In genomic region chr1:24216730-24217129, GRCh38 we compare ENCODE assay signal across 14 cellular contexts. TPM values are rescaled to one million over a fixed set of nuclear protein-coding genes. Genes with fewer than 3 reads are reported as not detected.
DNase-seq lines count a peak whose midpoint lies in the region; ATAC-seq, FAIRE-seq and TF ChIP-seq lines count a peak whose summit lies in the region.
"Had no signal": no experiment of that assay in that cellular context is flagged by ENCODE, and none has a peak within 500 bp of the region (broad histone marks: within the 10 kb centered on the region; RNA-seq: fewer than 3 reads in every experiment).

No MANE protein-coding gene starts in this region.

- H3K27ac ChIP-seq in GM23338 (ENCODE audit: low read depth) (no peak overlapping the region), VCaP (peak overlapping the region; percentile 73), neural progenitor cell (no peak overlapping the region), caudate nucleus (ENCODE audit: low read depth, low read length) (no peak overlapping the region)
- H3K27ac ChIP-seq: 22Rv1; BLaER1 treated with 17β-estradiol and CSF1 and Interleukin-3, amounts not matched to agents 10 nM and 100 nM had no signal

- H3K4me3 Mint-ChIP-seq in GM23338 (no peak overlapping the region), neural progenitor cell (no peak overlapping the region)

- FAIRE-seq in H54 (lab: Jason Lieb, UNC): no peak
- FAIRE-seq: GM12878, GM18507 had no signal

- H3K4me2 ChIP-seq in GM23338: no peak overlapping the region
- peak overlapping the region; percentile 35 for H3K4me2 ChIP-seq in neural progenitor cell

- no peak overlapping the region for H3K9ac ChIP-seq in neural progenitor cell
- H3K9ac ChIP-seq: BLaER1 treated with 17β-estradiol and CSF1 and Interleukin-3, amounts not matched to agents 10 nM and 100 nM had no signal

- H3K4me1 Mint-ChIP-seq in GM23338: peaks cover 9% of the 10 kb centered on the region
- peaks cover 17% of the 10 kb centered on the region for H3K4me1 Mint-ChIP-seq in neural progenitor cell

- H3K4me1 ChIP-seq in GM23338 (ENCODE audit: insufficient read depth): no peaks in the 10 kb centered on the region
- peaks cover 10% of the 10 kb centered on the region for H3K4me1 ChIP-seq in neural progenitor cell

- H3K36me3 ChIP-seq in GM23338 (ENCODE audit: insufficient read depth): no peaks in the 10 kb centered on the region
- no peaks in the 10 kb centered on the region for H3K36me3 ChIP-seq in neural progenitor cell
- H3K36me3 ChIP-seq: BLaER1 treated with 17β-estradiol and CSF1 and Interleukin-3, amounts not matched to agents 10 nM and 100 nM had no signal

- H2AFZ ChIP-seq in GM23338 (peak overlapping the region; percentile 63; the same call in 1 of the 2 replicates), neural progenitor cell (replicated peaks) (peak overlapping the region; percentile 81)

- no peaks in the 10 kb centered on the region for H3K9me3 ChIP-seq in neural progenitor cell (ENCODE audit: low read depth)

- H3K27me3 Mint-ChIP-seq in GM23338 (ENCODE audit: insufficient read depth, low read depth, poor library complexity) (peaks cover 8% of the 10 kb centered on the region), neural progenitor cell (ENCODE audit: insufficient read depth, low read depth) (peaks cover 13% of the 10 kb centered on the region)

- no peak overlapping the region for H3K4me3 ChIP-seq in GM23338
- H3K4me3 ChIP-seq in neural progenitor cell: no peak overlapping the region
- H3K4me3 ChIP-seq: BLaER1 treated with 17β-estradiol and CSF1 and Interleukin-3, amounts not matched to agents 10 nM and 100 nM; GM12878 had no signal

- no peaks in the 10 kb centered on the region for H3K36me3 Mint-ChIP-seq in GM23338 (ENCODE audit: low read depth)
- H3K36me3 Mint-ChIP-seq in neural progenitor cell: no peaks in the 10 kb centered on the region

- no peak overlapping the region for H3K27ac Mint-ChIP-seq in GM23338
- no peak overlapping the region for H3K27ac Mint-ChIP-seq in neural progenitor cell

- TF ChIP-seq POLR2A in H54 (IDR thresholded peaks at IDR 0.05; ENCODE audit: low read depth, low read length): no peak

- peak; percentile 53 for DNase-seq in DMS53 (lab: John Stamatoyannopoulos, UW)
- no peak for DNase-seq in DMS53 treated with DMSO at 0.1 percent for 48 hours (lab: John Stamatoyannopoulos, UW; ENCODE audit: unreplicated experiment)
- DNase-seq in GM23338 (ENCODE audit: low spot score): no peak
- no peak for DNase-seq in neural progenitor cell (ENCODE audit: low spot score)
- no peak for DNase-seq in COLO829 (ENCODE audit: low spot score)
- DNase-seq in H54 (ENCODE audit: insufficient read length, low spot score): no peak
- DNase-seq in caudate nucleus (lab: John Stamatoyannopoulos, UW): no peak
- DNase-seq: DMS153 had no signal

- H4K20me1 ChIP-seq in GM23338 (replicated peaks; ENCODE audit: insufficient read depth) (no peaks in the 10 kb centered on the region), neural progenitor cell (ENCODE audit: low read depth) (no peaks in the 10 kb centered on the region)
- H4K20me1 ChIP-seq: BLaER1 treated with 17β-estradiol and CSF1 and Interleukin-3, amounts not matched to agents 10 nM and 100 nM had no signal

- no peak for TF ChIP-seq CTCF in GM23338 (conservative IDR thresholded peaks at IDR 0.05; ENCODE audit: low read depth in 2 of 2)
- TF ChIP-seq CTCF in VCaP (conservative IDR thresholded peaks at IDR 0.05): no peak
- no peak for TF ChIP-seq CTCF in neural progenitor cell (IDR thresholded peaks at IDR 0.05)

- H3K9me3 Mint-ChIP-seq in GM23338 (peaks cover 4% of the 10 kb centered on the region), neural progenitor cell (peaks cover under 1% of the 10 kb centered on the region)

- ATAC-seq in GM23338: no peak; the same call in 2 of the 3 replicates
- ATAC-seq: GM12878 had no signal

- no peaks in the 10 kb centered on the region for H3K9me2 ChIP-seq in GM23338 (ENCODE audit: insufficient read depth)

- no peaks in the 10 kb centered on the region for H3K27me3 ChIP-seq in GM23338 (ENCODE audit: insufficient read depth)
- H3K27me3 ChIP-seq in neural progenitor cell: no peaks in the 10 kb centered on the region

- H3F3A ChIP-seq in GM23338 (replicated peaks; ENCODE audit: low read depth) (no peaks in the 10 kb centered on the region), neural progenitor cell (ENCODE audit: low read depth) (peaks cover 3% of the 10 kb centered on the region)

- H3K79me2 ChIP-seq in GM23338 (replicated peaks; ENCODE audit: insufficient read depth) (no peaks in the 10 kb centered on the region), neural progenitor cell (ENCODE audit: low read depth) (no peaks in the 10 kb centered on the region)

TF ChIP-seq in GM23338, 12 proteins besides CTCF, POLR2A, EP300 and RAD21 (continues in another document):
- TF ChIP-seq EZH2phosphoT487 (IDR thresholded peaks at IDR 0.05; ENCODE audit: unreplicated experiment) (no peak), NANOG (IDR thresholded peaks at IDR 0.05; ENCODE audit: borderline replicate concordance) (no peak), JUNB (IDR thresholded peaks at IDR 0.05; ENCODE audit: unreplicated experiment) (no peak), ZNF114 (CRISPR knock-in tag; IDR thresholded peaks at IDR 0.05) (no peak), POLR2AphosphoS5 (IDR thresholded peaks at IDR 0.05; ENCODE audit: low read depth) (no peak), CREB1 (CRISPR knock-in tag; IDR thresholded peaks at IDR 0.05; ENCODE audit: low read depth) (no peak), ETS1 (IDR thresholded peaks at IDR 0.05) (no peak)
- TF ChIP-seq, protein P1, sequence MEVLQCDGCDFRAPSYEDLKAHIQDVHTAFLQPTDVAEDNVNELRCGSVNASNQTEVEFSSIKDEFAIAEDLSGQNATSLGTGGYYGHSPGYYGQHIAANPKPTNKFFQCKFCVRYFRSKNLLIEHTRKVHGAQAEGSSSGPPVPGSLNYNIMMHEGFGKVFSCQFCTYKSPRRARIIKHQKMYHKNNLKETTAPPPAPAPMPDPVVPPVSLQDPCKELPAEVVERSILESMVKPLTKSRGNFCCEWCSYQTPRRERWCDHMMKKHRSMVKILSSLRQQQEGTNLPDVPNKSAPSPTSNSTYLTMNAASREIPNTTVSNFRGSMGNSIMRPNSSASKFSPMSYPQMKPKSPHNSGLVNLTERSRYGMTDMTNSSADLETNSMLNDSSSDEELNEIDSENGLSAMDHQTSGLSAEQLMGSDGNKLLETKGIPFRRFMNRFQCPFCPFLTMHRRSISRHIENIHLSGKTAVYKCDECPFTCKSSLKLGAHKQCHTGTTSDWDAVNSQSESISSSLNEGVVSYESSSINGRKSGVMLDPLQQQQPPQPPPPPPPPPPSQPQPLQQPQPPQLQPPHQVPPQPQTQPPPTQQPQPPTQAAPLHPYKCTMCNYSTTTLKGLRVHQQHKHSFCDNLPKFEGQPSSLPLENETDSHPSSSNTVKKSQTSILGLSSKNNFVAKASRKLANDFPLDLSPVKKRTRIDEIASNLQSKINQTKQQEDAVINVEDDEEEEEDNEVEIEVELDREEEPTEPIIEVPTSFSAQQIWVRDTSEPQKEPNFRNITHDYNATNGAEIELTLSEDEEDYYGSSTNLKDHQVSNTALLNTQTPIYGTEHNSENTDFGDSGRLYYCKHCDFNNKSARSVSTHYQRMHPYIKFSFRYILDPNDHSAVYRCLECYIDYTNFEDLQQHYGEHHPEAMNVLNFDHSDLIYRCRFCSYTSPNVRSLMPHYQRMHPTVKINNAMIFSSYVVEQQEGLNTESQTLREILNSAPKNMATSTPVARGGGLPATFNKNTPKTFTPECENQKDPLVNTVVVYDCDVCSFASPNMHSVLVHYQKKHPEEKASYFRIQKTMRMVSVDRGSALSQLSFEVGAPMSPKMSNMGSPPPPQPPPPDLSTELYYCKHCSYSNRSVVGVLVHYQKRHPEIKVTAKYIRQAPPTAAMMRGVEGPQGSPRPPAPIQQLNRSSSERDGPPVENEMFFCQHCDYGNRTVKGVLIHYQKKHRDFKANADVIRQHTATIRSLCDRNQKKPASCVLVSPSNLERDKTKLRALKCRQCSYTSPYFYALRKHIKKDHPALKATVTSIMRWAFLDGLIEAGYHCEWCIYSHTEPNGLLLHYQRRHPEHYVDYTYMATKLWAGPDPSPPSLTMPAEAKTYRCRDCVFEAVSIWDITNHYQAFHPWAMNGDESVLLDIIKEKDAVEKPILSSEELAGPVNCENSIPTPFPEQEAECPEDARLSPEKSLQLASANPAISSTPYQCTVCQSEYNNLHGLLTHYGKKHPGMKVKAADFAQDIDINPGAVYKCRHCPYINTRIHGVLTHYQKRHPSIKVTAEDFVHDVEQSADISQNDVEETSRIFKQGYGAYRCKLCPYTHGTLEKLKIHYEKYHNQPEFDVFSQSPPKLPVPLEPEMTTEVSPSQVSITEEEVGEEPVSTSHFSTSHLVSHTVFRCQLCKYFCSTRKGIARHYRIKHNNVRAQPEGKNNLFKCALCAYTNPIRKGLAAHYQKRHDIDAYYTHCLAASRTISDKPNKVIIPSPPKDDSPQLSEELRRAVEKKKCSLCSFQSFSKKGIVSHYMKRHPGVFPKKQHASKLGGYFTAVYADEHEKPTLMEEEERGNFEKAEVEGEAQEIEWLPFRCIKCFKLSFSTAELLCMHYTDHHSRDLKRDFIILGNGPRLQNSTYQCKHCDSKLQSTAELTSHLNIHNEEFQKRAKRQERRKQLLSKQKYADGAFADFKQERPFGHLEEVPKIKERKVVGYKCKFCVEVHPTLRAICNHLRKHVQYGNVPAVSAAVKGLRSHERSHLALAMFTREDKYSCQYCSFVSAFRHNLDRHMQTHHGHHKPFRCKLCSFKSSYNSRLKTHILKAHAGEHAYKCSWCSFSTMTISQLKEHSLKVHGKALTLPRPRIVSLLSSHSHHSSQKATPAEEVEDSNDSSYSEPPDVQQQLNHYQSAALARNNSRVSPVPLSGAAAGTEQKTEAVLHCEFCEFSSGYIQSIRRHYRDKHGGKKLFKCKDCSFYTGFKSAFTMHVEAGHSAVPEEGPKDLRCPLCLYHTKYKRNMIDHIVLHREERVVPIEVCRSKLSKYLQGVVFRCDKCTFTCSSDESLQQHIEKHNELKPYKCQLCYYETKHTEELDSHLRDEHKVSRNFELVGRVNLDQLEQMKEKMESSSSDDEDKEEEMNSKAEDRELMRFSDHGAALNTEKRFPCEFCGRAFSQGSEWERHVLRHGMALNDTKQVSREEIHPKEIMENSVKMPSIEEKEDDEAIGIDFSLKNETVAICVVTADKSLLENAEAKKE (CRISPR knock-in tag; IDR thresholded peaks at IDR 0.05): no peak

RNA-seq across cellular contexts. Expression of gene IFNLR1, which starts 29.6 kb away (rescaled TPM):
- 4.2 and 4.3 TPM in 2 replicates for total RNA-seq in GM23338 (2014; rRNA removed; shearing (Covaris generic))
- 6.2 and 8.9 TPM in 2 replicates for polyA plus RNA-seq in GM23338 (2016; fragmentation: Nextera tagmentation; extraction: Ambion mirVana)
- 3.0 and 3.3 TPM in 2 replicates for total RNA-seq in neural progenitor cell (ENCODE audit: low replicate concordance)
- total RNA-seq: HT1080 had no signal
